Comparison of ENCODE assay signal across 1 cellular context in genomic region chr6:12112540-12113189, GRCh38.
TF ChIP-seq lines count a peak whose summit lies in the region.

No MANE protein-coding gene starts in this region.

TF ChIP-seq in K562, 482 proteins besides CTCF, POLR2A, EP300 and RAD21 (continued from another document):
- TF ChIP-seq NFIC (IDR thresholded peaks at IDR 0.05): peak; percentile 33; the same call in 1 of the 2 replicates
TF ChIP-seq in K562: peak in this region for 1.
